In the genomic region with DNA sequence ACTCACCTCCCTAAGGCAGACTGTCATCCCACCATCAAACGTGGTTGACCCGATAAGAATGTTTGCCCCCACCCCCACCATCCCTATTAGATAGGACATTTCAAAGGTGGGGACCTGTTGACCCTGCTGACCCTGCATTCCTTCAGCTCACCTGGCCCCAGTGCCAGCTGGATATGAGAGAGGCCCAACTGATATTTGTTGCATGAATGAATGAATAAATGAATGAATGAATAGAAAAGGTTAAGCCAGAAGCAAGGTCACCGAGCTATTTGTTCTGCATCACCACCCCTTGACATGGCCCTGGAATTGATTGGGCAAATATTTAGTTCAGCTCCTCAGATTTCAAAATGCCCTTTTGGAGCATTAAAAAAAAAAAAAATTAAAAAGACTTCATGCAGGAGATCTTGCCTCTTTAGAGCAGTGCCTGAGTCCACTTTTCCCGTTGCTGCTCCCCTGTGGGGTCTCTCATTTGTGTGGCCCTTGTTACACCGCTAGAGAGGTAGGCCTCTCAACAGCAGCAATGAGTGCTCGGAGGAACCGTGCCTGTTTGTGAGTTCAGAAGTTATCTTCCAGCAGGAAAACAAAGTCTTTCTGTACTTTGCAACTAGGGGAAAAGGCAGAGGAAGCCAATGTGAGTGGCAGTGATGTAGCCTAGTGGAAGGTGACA, we compare ENCODE assay signal across 1 cellular context.
TF ChIP-seq lines count a peak whose summit lies in the region.

No MANE protein-coding gene starts in this region.

TF ChIP-seq in HepG2, 621 proteins besides CTCF, POLR2A, EP300 and RAD21 (continued from another document and continues in another):
- TF ChIP-seq, protein P1, sequence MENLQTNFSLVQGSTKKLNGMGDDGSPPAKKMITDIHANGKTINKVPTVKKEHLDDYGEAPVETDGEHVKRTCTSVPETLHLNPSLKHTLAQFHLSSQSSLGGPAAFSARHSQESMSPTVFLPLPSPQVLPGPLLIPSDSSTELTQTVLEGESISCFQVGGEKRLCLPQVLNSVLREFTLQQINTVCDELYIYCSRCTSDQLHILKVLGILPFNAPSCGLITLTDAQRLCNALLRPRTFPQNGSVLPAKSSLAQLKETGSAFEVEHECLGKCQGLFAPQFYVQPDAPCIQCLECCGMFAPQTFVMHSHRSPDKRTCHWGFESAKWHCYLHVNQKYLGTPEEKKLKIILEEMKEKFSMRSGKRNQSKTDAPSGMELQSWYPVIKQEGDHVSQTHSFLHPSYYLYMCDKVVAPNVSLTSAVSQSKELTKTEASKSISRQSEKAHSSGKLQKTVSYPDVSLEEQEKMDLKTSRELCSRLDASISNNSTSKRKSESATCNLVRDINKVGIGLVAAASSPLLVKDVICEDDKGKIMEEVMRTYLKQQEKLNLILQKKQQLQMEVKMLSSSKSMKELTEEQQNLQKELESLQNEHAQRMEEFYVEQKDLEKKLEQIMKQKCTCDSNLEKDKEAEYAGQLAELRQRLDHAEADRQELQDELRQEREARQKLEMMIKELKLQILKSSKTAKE (CRISPR knock-in tag; IDR thresholded peaks at IDR 0.05; ENCODE audit: borderline replicate concordance), result peak; percentile 47; the same call in 1 of the 2 replicates
- TF ChIP-seq ZNF879 (CRISPR knock-in tag; IDR thresholded peaks at IDR 0.05) (no peak), PCBP2 (optimal IDR thresholded peaks at IDR 0.05; ENCODE audit: low read depth, low read length, poor library complexity, severe bottlenecking) (no peak), ZNF83 (CRISPR knock-in tag; IDR thresholded peaks at IDR 0.05; ENCODE audit: borderline replicate concordance) (no peak), THAP11 (CRISPR knock-in tag; IDR thresholded peaks at IDR 0.05) (0 out of 2 replicates have a peak, but pooled peaks have one; percentile 20), MTA3 (CRISPR knock-in tag; IDR thresholded peaks at IDR 0.05) (no peak), KMT2A (CRISPR knock-in tag; IDR thresholded peaks at IDR 0.05) (no peak), ZNF547 (CRISPR knock-in tag; IDR thresholded peaks at IDR 0.05) (no peak), TCF12 (IDR thresholded peaks at IDR 0.05) (no peak), TCF12 (CRISPR knock-in tag; IDR thresholded peaks at IDR 0.05) (peak; percentile 93), ZNF7 (CRISPR knock-in tag; IDR thresholded peaks at IDR 0.05) (no peak), FOSL1 (CRISPR knock-in tag; IDR thresholded peaks at IDR 0.05; ENCODE audit: borderline replicate concordance) (no peak), SIN3B (IDR thresholded peaks at IDR 0.05; ENCODE audit: low read length) (no peak), ZNF773 (CRISPR knock-in tag; IDR thresholded peaks at IDR 0.05; ENCODE audit: borderline replicate concordance) (no peak), ZNF329 (CRISPR knock-in tag; IDR thresholded peaks at IDR 0.05; ENCODE audit: low read depth) (no peak), SP2 (CRISPR knock-in tag; IDR thresholded peaks at IDR 0.05) (no peak), FLYWCH1 (CRISPR knock-in tag; IDR thresholded peaks at IDR 0.05) (no peak), SETDB1 (CRISPR knock-in tag; IDR thresholded peaks at IDR 0.05; ENCODE audit: borderline replicate concordance) (no peak), CREB1 (IDR thresholded peaks at IDR 0.05) (no peak), CREB1 (CRISPR knock-in tag; IDR thresholded peaks at IDR 0.05) (peak; percentile 80), NCOA5 (CRISPR knock-in tag; IDR thresholded peaks at IDR 0.05) (no peak), EHMT2 (IDR thresholded peaks at IDR 0.05; ENCODE audit: borderline replicate concordance, low read depth, low read length) (no peak), BRD4 (CRISPR knock-in tag; IDR thresholded peaks at IDR 0.05) (no peak), NONO (IDR thresholded peaks at IDR 0.05) (no peak), NONO (CRISPR knock-in tag; conservative IDR thresholded peaks at IDR 0.05) (peak; percentile 44; the same call in 1 of the 2 replicates), ZNF230 (CRISPR knock-in tag; IDR thresholded peaks at IDR 0.05) (0 out of 2 replicates have a peak, but pooled peaks have one; percentile 33)
- TF ChIP-seq, protein P2, sequence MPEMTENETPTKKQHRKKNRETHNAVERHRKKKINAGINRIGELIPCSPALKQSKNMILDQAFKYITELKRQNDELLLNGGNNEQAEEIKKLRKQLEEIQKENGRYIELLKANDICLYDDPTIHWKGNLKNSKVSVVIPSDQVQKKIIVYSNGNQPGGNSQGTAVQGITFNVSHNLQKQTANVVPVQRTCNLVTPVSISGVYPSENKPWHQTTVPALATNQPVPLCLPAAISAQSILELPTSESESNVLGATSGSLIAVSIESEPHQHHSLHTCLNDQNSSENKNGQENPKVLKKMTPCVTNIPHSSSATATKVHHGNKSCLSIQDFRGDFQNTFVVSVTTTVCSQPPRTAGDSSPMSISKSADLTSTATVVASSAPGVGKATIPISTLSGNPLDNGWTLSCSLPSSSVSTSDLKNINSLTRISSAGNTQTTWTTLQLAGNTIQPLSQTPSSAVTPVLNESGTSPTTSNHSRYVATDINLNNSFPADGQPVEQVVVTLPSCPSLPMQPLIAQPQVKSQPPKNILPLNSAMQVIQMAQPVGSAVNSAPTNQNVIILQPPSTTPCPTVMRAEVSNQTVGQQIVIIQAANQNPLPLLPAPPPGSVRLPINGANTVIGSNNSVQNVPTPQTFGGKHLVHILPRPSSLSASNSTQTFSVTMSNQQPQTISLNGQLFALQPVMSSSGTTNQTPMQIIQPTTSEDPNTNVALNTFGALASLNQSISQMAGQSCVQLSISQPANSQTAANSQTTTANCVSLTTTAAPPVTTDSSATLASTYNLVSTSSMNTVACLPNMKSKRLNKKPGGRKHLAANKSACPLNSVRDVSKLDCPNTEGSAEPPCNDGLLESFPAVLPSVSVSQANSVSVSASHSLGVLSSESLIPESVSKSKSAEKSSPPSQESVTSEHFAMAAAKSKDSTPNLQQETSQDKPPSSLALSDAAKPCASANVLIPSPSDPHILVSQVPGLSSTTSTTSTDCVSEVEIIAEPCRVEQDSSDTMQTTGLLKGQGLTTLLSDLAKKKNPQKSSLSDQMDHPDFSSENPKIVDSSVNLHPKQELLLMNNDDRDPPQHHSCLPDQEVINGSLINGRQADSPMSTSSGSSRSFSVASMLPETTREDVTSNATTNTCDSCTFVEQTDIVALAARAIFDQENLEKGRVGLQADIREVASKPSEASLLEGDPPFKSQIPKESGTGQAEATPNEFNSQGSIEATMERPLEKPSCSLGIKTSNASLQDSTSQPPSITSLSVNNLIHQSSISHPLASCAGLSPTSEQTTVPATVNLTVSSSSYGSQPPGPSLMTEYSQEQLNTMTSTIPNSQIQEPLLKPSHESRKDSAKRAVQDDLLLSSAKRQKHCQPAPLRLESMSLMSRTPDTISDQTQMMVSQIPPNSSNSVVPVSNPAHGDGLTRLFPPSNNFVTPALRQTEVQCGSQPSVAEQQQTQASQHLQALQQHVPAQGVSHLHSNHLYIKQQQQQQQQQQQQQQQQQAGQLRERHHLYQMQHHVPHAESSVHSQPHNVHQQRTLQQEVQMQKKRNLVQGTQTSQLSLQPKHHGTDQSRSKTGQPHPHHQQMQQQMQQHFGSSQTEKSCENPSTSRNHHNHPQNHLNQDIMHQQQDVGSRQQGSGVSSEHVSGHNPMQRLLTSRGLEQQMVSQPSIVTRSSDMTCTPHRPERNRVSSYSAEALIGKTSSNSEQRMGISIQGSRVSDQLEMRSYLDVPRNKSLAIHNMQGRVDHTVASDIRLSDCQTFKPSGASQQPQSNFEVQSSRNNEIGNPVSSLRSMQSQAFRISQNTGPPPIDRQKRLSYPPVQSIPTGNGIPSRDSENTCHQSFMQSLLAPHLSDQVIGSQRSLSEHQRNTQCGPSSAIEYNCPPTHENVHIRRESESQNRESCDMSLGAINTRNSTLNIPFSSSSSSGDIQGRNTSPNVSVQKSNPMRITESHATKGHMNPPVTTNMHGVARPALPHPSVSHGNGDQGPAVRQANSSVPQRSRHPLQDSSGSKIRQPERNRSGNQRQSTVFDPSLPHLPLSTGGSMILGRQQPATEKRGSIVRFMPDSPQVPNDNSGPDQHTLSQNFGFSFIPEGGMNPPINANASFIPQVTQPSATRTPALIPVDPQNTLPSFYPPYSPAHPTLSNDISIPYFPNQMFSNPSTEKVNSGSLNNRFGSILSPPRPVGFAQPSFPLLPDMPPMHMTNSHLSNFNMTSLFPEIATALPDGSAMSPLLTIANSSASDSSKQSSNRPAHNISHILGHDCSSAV (CRISPR knock-in tag; IDR thresholded peaks at IDR 0.05; ENCODE audit: borderline replicate concordance), result no peak
- TF ChIP-seq, protein P3, sequence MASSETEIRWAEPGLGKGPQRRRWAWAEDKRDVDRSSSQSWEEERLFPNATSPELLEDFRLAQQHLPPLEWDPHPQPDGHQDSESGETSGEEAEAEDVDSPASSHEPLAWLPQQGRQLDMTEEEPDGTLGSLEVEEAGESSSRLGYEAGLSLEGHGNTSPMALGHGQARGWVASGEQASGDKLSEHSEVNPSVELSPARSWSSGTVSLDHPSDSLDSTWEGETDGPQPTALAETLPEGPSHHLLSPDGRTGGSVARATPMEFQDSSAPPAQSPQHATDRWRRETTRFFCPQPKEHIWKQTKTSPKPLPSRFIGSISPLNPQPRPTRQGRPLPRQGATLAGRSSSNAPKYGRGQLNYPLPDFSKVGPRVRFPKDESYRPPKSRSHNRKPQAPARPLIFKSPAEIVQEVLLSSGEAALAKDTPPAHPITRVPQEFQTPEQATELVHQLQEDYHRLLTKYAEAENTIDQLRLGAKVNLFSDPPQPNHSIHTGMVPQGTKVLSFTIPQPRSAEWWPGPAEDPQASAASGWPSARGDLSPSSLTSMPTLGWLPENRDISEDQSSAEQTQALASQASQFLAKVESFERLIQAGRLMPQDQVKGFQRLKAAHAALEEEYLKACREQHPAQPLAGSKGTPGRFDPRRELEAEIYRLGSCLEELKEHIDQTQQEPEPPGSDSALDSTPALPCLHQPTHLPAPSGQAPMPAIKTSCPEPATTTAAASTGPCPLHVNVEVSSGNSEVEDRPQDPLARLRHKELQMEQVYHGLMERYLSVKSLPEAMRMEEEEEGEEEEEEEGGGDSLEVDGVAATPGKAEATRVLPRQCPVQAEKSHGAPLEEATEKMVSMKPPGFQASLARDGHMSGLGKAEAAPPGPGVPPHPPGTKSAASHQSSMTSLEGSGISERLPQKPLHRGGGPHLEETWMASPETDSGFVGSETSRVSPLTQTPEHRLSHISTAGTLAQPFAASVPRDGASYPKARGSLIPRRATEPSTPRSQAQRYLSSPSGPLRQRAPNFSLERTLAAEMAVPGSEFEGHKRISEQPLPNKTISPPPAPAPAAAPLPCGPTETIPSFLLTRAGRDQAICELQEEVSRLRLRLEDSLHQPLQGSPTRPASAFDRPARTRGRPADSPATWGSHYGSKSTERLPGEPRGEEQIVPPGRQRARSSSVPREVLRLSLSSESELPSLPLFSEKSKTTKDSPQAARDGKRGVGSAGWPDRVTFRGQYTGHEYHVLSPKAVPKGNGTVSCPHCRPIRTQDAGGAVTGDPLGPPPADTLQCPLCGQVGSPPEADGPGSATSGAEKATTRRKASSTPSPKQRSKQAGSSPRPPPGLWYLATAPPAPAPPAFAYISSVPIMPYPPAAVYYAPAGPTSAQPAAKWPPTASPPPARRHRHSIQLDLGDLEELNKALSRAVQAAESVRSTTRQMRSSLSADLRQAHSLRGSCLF (CRISPR knock-in tag; IDR thresholded peaks at IDR 0.05; ENCODE audit: borderline replicate concordance), result no peak
- TF ChIP-seq, protein P4, sequence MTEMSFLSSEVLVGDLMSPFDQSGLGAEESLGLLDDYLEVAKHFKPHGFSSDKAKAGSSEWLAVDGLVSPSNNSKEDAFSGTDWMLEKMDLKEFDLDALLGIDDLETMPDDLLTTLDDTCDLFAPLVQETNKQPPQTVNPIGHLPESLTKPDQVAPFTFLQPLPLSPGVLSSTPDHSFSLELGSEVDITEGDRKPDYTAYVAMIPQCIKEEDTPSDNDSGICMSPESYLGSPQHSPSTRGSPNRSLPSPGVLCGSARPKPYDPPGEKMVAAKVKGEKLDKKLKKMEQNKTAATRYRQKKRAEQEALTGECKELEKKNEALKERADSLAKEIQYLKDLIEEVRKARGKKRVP (CRISPR knock-in tag; IDR thresholded peaks at IDR 0.05), result no peak; a peak in 1 of 4 replicates
- TF ChIP-seq, protein P5, sequence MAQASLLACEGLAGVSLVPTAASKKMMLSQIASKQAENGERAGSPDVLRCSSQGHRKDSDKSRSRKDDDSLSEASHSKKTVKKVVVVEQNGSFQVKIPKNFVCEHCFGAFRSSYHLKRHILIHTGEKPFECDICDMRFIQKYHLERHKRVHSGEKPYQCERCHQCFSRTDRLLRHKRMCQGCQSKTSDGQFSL (CRISPR knock-in tag; IDR thresholded peaks at IDR 0.05), result no peak
- TF ChIP-seq, protein P6, sequence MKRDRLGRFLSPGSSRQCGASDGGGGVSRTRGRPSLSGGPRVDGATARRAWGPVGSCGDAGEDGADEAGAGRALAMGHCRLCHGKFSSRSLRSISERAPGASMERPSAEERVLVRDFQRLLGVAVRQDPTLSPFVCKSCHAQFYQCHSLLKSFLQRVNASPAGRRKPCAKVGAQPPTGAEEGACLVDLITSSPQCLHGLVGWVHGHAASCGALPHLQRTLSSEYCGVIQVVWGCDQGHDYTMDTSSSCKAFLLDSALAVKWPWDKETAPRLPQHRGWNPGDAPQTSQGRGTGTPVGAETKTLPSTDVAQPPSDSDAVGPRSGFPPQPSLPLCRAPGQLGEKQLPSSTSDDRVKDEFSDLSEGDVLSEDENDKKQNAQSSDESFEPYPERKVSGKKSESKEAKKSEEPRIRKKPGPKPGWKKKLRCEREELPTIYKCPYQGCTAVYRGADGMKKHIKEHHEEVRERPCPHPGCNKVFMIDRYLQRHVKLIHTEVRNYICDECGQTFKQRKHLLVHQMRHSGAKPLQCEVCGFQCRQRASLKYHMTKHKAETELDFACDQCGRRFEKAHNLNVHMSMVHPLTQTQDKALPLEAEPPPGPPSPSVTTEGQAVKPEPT (CRISPR knock-in tag; IDR thresholded peaks at IDR 0.05; ENCODE audit: low read depth), result no peak
- TF ChIP-seq, protein P7, sequence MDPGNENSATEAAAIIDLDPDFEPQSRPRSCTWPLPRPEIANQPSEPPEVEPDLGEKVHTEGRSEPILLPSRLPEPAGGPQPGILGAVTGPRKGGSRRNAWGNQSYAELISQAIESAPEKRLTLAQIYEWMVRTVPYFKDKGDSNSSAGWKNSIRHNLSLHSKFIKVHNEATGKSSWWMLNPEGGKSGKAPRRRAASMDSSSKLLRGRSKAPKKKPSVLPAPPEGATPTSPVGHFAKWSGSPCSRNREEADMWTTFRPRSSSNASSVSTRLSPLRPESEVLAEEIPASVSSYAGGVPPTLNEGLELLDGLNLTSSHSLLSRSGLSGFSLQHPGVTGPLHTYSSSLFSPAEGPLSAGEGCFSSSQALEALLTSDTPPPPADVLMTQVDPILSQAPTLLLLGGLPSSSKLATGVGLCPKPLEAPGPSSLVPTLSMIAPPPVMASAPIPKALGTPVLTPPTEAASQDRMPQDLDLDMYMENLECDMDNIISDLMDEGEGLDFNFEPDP (CRISPR knock-in tag; conservative IDR thresholded peaks at IDR 0.05), result no peak
- TF ChIP-seq, protein P8, sequence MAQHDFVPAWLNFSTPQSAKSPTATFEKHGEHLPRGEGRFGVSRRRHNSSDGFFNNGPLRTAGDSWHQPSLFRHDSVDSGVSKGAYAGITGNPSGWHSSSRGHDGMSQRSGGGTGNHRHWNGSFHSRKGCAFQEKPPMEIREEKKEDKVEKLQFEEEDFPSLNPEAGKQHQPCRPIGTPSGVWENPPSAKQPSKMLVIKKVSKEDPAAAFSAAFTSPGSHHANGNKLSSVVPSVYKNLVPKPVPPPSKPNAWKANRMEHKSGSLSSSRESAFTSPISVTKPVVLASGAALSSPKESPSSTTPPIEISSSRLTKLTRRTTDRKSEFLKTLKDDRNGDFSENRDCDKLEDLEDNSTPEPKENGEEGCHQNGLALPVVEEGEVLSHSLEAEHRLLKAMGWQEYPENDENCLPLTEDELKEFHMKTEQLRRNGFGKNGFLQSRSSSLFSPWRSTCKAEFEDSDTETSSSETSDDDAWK (CRISPR knock-in tag; IDR thresholded peaks at IDR 0.05), result no peak
- TF ChIP-seq, protein P9, sequence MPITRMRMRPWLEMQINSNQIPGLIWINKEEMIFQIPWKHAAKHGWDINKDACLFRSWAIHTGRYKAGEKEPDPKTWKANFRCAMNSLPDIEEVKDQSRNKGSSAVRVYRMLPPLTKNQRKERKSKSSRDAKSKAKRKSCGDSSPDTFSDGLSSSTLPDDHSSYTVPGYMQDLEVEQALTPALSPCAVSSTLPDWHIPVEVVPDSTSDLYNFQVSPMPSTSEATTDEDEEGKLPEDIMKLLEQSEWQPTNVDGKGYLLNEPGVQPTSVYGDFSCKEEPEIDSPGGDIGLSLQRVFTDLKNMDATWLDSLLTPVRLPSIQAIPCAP (CRISPR knock-in tag; IDR thresholded peaks at IDR 0.05; ENCODE audit: low read depth), result no peak
